In the genomic region with DNA sequence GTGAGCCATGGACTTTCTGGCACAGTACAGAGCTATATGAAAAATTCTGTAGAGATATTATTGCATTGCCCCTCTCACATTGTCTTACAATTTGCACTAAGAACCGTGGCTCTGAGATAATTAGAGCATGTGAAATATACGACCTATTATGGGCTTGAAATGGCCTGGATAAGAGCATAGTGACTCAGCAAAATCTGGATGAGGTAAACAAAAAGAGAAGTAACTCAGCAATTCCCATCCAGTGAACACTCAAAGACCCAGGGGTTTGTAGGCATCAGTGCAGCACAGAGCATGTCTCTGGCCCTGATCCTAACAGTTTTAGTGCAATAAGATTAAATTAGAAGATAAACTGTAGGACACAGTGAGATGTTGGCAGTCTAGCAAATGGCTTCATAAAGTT, we compare ENCODE assay signal across 1 cellular context.
TF ChIP-seq lines count a peak whose summit lies in the region.

No MANE protein-coding gene starts in this region.

TF ChIP-seq in H1, 55 proteins besides CTCF, POLR2A, EP300 and RAD21:
- no peak for TF ChIP-seq TCF12 (IDR thresholded peaks at IDR 0.05; ENCODE audit: low read depth, low read length)
- TF ChIP-seq SP2 (IDR thresholded peaks at IDR 0.05; ENCODE audit: low read length) = no peak
- no peak for TF ChIP-seq BCL11A (IDR thresholded peaks at IDR 0.05; ENCODE audit: low read depth in 2 of 2, low read length in 2 of 2)
- no peak for TF ChIP-seq TBP (IDR thresholded peaks at IDR 0.05; ENCODE audit: low read depth, low read length)
- TF ChIP-seq SP1 (IDR thresholded peaks at IDR 0.05; ENCODE audit: low read depth, low read length) = no peak
- TF ChIP-seq BACH1 (IDR thresholded peaks at IDR 0.05; ENCODE audit: low read length) = peak; percentile 92
- TF ChIP-seq MAFK (IDR thresholded peaks at IDR 0.05; ENCODE audit: low read depth, low read length) = peak; percentile 51
- no peak for TF ChIP-seq SP4 (IDR thresholded peaks at IDR 0.05; ENCODE audit: low read length)
- no peak for TF ChIP-seq TAF7 (optimal IDR thresholded peaks at IDR 0.05; ENCODE audit: borderline replicate concordance, low read depth, low read length)
- TF ChIP-seq SUZ12 (IDR thresholded peaks at IDR 0.05; ENCODE audit: low read length) = no peak
- TF ChIP-seq HDAC6 (IDR thresholded peaks at IDR 0.05; ENCODE audit: low read depth, low read length) = no peak
- no peak for TF ChIP-seq JUN (IDR thresholded peaks at IDR 0.05; ENCODE audit: low read depth, low read length)
